ENCODE assay signal across 9 cellular contexts in genomic region chr20:2314759-2315439, GRCh38. TPM values are rescaled to one million over a fixed set of nuclear protein-coding genes. Genes with fewer than 3 reads are reported as not detected.
DNase-seq lines count a peak whose midpoint lies in the region; TF ChIP-seq lines count a peak whose summit lies in the region.
"Had no signal": no experiment of that assay in that cellular context is flagged by ENCODE, and none has a peak within 500 bp of the region (broad histone marks: within the 10 kb centered on the region; RNA-seq: fewer than 3 reads in every experiment).

No MANE protein-coding gene starts in this region.

- no peak overlapping the region for H3K27ac ChIP-seq in breast epithelium
- peak overlapping the region; percentile 70 for H3K27ac ChIP-seq in RWPE1

- H3K27ac Mint-ChIP-seq in MCF 10A (ENCODE audit: low read depth, unreplicated experiment): peak overlapping the region; percentile 20

- no peaks in the 10 kb centered on the region for H3K27me3 ChIP-seq in breast epithelium

- CTCF ChIA-PET in MCF 10A (lab: Yijun Ruan, JAX) (interaction anchor here (0.6 to 2.8 kb wide), 10 partner anchors 12 to 380 kb away, joined by 3 to 15 read pairs (median 3); no protein-coding TSS in a partner anchor), RWPE1 (lab: Yijun Ruan, JAX) (interaction anchor here (0.6 to 1.1 kb wide), 5 partner anchors 11 to 433 kb away, joined by 3 to 6 read pairs (median 3); no protein-coding TSS in a partner anchor)

- POLR2A ChIA-PET in MCF 10A (lab: Yijun Ruan, JAX): interaction anchor here (0.6 to 1.9 kb wide), 13 partner anchors 9 to 924 kb away, joined by 3 to 14 read pairs (median 4); partner anchors contain the start of gene TGM3
- POLR2A ChIA-PET in RWPE1 (lab: Yijun Ruan, JAX; ENCODE audit: low non-redundant PET): no interaction called here

- no peak overlapping the region for H3K4me3 ChIP-seq in breast epithelium

- no peaks in the 10 kb centered on the region for H3K9me3 ChIP-seq in breast epithelium

- H3K27me3 Mint-ChIP-seq in MCF 10A (ENCODE audit: insufficient read depth, unreplicated experiment): no peaks in the 10 kb centered on the region

- BruUV-seq in MCF 10A (replicated peaks; lab: Mats Ljungman, UMichigan): no TSS peak

- no peaks in the 10 kb centered on the region for H3K36me3 Mint-ChIP-seq in MCF 10A (ENCODE audit: insufficient read depth, unreplicated experiment)

- TF ChIP-seq POLR2A in breast epithelium (IDR thresholded peaks at IDR 0.05): no peak

- H3K4me3 Mint-ChIP-seq in MCF 10A (ENCODE audit: unreplicated experiment): peak overlapping the region; percentile 1

- DNase-seq in MCF 10A (ENCODE audit: unreplicated experiment) (peak; percentile 95), breast epithelium (ENCODE audit: low spot score in 2 of 2) (no peak), RWPE1 (ENCODE audit: low spot score) (peak; percentile 84), glomerular visceral epithelial cell (ENCODE audit: extremely low spot score) (peak; percentile 25), ureter (ENCODE audit: low spot score) (peak; percentile 46), superior temporal gyrus (ENCODE audit: extremely low spot score) (no peak), NCI-H1930 (lab: John Stamatoyannopoulos, UW) (no peak), midbrain (lab: John Stamatoyannopoulos, UW) (no peak)

- H3K36me3 ChIP-seq in breast epithelium: no peaks in the 10 kb centered on the region

- peaks cover 20% of the 10 kb centered on the region for H3K4me1 Mint-ChIP-seq in MCF 10A (ENCODE audit: insufficient read depth, unreplicated experiment)

- no peaks in the 10 kb centered on the region for H3K9me3 Mint-ChIP-seq in MCF 10A (ENCODE audit: unreplicated experiment)

- intact Hi-C loops in MCF 10A (cut with micrococcal nuclease) (no loop called here), breast epithelium (cut with DNase I; ENCODE audit: low total_unique reads) (no loop called here)

- H3K4me1 ChIP-seq in breast epithelium: no peaks in the 10 kb centered on the region

- no peak for TF ChIP-seq CTCF in MCF 10A (IDR thresholded peaks at IDR 0.05; ENCODE audit: unreplicated experiment)
- TF ChIP-seq CTCF in breast epithelium (IDR thresholded peaks at IDR 0.05): no peak
- no peak for TF ChIP-seq CTCF in RWPE1 (conservative IDR thresholded peaks at IDR 0.05; ENCODE audit: low read depth)

RNA-seq across cellular contexts. Expression of gene TGM3, which starts 19.1 kb away (rescaled TPM):
- not detected in 2 replicates for total RNA-seq in MCF 10A (2022)
- total RNA-seq in breast epithelium: not detected
- not detected for total RNA-seq in ureter
- total RNA-seq: right cardiac atrium had no signal

Comparison
In these comparisons a context has a peak if more than half of its experiments do, and no peak if none do; other contexts are left out.
1. DNase-seq: peak in MCF 10A (single experiment), RWPE1 (single experiment), glomerular visceral epithelial cell (single experiment) and ureter (single experiment); none in breast epithelium (0 of 2), superior temporal gyrus (single experiment), NCI-H1930 (0 of 2) and midbrain (single experiment).